ENCODE assay signal across 9 cellular contexts in genomic region chr2:74532222-74532621, GRCh38. TPM values are rescaled to one million over a fixed set of nuclear protein-coding genes. Genes with fewer than 3 reads are reported as not detected.
DNase-seq lines count a peak whose midpoint lies in the region; ATAC-seq and TF ChIP-seq lines count a peak whose summit lies in the region.
"Had no signal": no experiment of that assay in that cellular context is flagged by ENCODE, and none has a peak within 500 bp of the region (broad histone marks: within the 10 kb centered on the region; RNA-seq: fewer than 3 reads in every experiment).

No MANE protein-coding gene starts in this region.

- POLR2A ChIA-PET in GM10248 (lab: Yijun Ruan, JAX) = no interaction called here

- ATAC-seq in GM21447 (IDR thresholded peaks at IDR 0.05; ENCODE audit: unreplicated experiment) (no peak), GM19035 (IDR thresholded peaks at IDR 0.05; ENCODE audit: unreplicated experiment) (no peak)

- CTCF ChIA-PET in GM10248 (lab: Yijun Ruan, JAX) = interaction anchor here (0.9 to 9.3 kb wide), 19 partner anchors 8 to 282 kb away, joined by 3 to 76 read pairs (median 9); partner anchors contain the start of genes CCDC142, MRPL53, PCGF1 and TTC31

- intact Hi-C loops in posterior vena cava (cut with DNase I) = no loop called here

- peak; percentile 40 for DNase-seq in AG08396 (ENCODE audit: low spot score)
- no peak for DNase-seq in GM10248 (ENCODE audit: extremely low spot score)
- DNase-seq in RPMI8226 = peak; percentile 40
- DNase-seq in fibroblast of the aortic adventitia (ENCODE audit: low read depth) = peak; percentile 72
- no peak for DNase-seq in posterior vena cava (ENCODE audit: low spot score)
- DNase-seq in HPDE6-E6E7 (ENCODE audit: extremely low spot score) = no peak

- no peak overlapping the region for H3K4me3 ChIP-seq in fibroblast of the aortic adventitia (ENCODE audit: low read depth, low read length)
- H3K4me3 ChIP-seq: HAP-1 had no signal

- peak; percentile 41 for TF ChIP-seq CTCF in GM10248 (IDR thresholded peaks at IDR 0.05; ENCODE audit: control extremely low read depth, extremely low read depth, low read depth, missing control alignments)
- TF ChIP-seq CTCF in fibroblast of the aortic adventitia (IDR thresholded peaks at IDR 0.05; ENCODE audit: insufficient read depth, low read length) = peak; percentile 14

RNA-seq across cellular contexts. Expression of gene HTRA2, which starts 2.5 kb away (rescaled TPM):
- total RNA-seq in fibroblast of the aortic adventitia (ENCODE audit: low replicate concordance) (27.1 and 32.9 TPM in 2 replicates), posterior vena cava (10 to 100 TPM; 22.4 to 30.4 TPM)

RNA-seq across cellular contexts. Expression of gene AUP1, which starts 2.7 kb away (rescaled TPM):
- total RNA-seq in fibroblast of the aortic adventitia (ENCODE audit: low replicate concordance) (18.1 and 88.0 TPM in 2 replicates), posterior vena cava (10 to 100 TPM; 64.4 to 67.0 TPM)

RNA-seq across cellular contexts. Expression of gene DQX1, which starts 6.2 kb away (rescaled TPM):
- total RNA-seq in fibroblast of the aortic adventitia (ENCODE audit: low replicate concordance) (0.27 TPM in 1 of 2 replicates, not detected in the other), posterior vena cava (not detected)

RNA-seq across cellular contexts. Expression of gene TLX2, which starts 18.0 kb away (rescaled TPM):
- not detected in 2 replicates for total RNA-seq in fibroblast of the aortic adventitia (ENCODE audit: low replicate concordance)
- not detected for total RNA-seq in posterior vena cava

RNA-seq across cellular contexts. Expression of gene LOXL3, which starts 21.5 kb away (rescaled TPM):
- 11.9 and 18.5 TPM in 2 replicates for total RNA-seq in fibroblast of the aortic adventitia (ENCODE audit: low replicate concordance)
- 10 to 100 TPM in 1 of 2 donors, 1 to 10 TPM in 1; 6.1 to 11.8 TPM for total RNA-seq in posterior vena cava

Comparison
In these comparisons a context has a peak if more than half of its experiments do, and no peak if none do; other contexts are left out.
1. DNase-seq: peak in AG08396 (single experiment), RPMI8226 (single experiment) and fibroblast of the aortic adventitia (single experiment); none in GM10248 (single experiment), posterior vena cava (single experiment) and HPDE6-E6E7 (single experiment).